1 cellular context compared by ENCODE assay signal in the genomic region with DNA sequence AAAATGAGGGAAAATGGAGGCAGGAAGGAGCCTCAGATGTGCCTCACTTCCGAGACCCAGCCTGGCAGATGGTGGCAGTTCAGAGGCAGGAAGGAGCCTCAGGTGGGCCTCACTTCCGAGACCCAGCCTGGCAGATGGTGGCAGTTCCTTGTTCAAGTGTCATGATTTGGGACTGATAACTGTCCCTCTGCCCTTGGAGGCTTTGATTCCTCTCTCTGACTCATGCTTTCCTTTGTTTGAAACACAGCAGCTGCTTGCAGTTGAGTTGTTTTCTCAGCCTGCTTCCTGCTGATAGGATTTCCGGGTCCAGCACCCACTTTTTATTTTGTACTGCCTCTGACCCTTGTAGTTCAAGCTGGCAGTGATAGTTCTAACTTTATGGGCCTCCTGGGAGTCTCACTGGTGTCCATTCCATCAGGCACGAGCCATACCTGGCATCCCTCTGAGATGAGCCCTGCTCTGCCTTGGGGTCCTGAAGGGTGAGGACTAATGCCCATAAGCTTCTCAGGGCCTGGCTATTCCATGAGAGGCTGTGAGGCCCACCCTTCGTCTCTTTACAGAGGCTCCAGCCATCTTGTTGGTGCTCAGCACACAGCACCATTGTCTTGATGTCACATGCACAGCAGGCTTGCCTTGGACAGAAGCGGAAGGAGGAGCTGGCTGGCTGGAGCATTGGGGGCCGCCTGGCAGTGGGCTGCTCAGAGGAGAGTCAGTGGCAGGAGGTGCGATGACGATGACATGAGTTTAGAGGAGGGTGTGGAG.
TF ChIP-seq lines count a peak whose summit lies in the region.

No MANE protein-coding gene starts in this region.

TF ChIP-seq in endothelial cell of umbilical vein, 7 proteins besides CTCF, POLR2A, EP300 and RAD21:
- peak; percentile 84 for TF ChIP-seq FOS (IDR thresholded peaks at IDR 0.05; ENCODE audit: borderline replicate concordance, insufficient read depth, low read length)
- peak; percentile 98 for TF ChIP-seq POLR2AphosphoS5 (IDR thresholded peaks at IDR 0.05; ENCODE audit: insufficient read depth, low read depth, low read length)
- peak; percentile 12 for TF ChIP-seq MYC (IDR thresholded peaks at IDR 0.05; ENCODE audit: low read depth, low read length)
- TF ChIP-seq, protein P1, sequence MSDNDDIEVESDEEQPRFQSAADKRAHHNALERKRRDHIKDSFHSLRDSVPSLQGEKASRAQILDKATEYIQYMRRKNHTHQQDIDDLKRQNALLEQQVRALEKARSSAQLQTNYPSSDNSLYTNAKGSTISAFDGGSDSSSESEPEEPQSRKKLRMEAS (IDR thresholded peaks at IDR 0.05; ENCODE audit: insufficient read depth, insufficient read length) = no peak
- peak; percentile 98 for TF ChIP-seq GATA2 (IDR thresholded peaks at IDR 0.05; ENCODE audit: insufficient read depth, insufficient read length, low read depth, low read length)
- no peak for TF ChIP-seq EZH2 (IDR thresholded peaks at IDR 0.05; ENCODE audit: borderline replicate concordance, low read depth, low read length, severe bottlenecking)
- peak; percentile 93 for TF ChIP-seq JUN (IDR thresholded peaks at IDR 0.05; ENCODE audit: borderline replicate concordance, insufficient read depth, insufficient read length, low read depth)
TF ChIP-seq in endothelial cell of umbilical vein: peak in this region for 5.
